13 cellular contexts compared by ENCODE assay signal in the genomic region with DNA sequence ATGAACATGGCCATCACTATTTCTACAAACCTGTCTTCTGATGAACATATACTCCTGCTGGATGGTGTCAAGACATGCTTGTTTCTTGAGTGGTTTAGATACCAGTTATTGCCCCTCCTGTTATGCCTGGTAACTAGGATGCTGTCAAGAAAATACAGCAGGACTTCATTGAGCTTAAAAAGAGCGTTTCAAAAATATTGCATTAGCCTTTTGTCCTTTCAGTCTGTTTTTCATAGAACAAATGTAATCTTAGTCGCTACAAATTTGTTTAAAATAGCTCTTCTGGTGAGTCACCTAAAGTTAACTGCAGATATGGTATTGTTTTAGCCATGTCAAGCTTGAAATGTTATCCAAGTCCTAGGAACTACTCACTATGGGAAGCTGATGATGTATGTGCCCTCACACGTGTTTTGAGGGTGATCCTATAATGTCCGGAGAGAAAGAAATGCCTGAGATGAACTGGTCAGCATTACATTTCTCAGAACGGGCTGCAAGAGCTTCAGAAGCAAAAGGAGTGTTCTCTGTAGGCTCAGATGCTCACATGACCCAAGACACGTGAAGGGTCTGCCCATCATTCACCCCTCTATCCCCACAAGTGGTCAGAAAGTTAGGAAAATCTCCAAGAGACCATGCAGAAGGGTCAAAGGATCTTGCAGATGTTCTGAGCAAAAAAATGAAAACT. TPM values are rescaled to one million over a fixed set of nuclear protein-coding genes. Genes with fewer than 3 reads are reported as not detected.
DNase-seq lines count a peak whose midpoint lies in the region; ATAC-seq, FAIRE-seq and TF ChIP-seq lines count a peak whose summit lies in the region.
"Had no signal": no experiment of that assay in that cellular context is flagged by ENCODE, and none has a peak within 500 bp of the region (broad histone marks: within the 10 kb centered on the region; RNA-seq: fewer than 3 reads in every experiment).

No MANE protein-coding gene starts in this region.

- TF ChIP-seq CTCF in BJ (IDR thresholded peaks at IDR 0.05; ENCODE audit: insufficient read depth, low read depth, low read length), result no peak
- TF ChIP-seq CTCF in RWPE2 (IDR thresholded peaks at IDR 0.05; ENCODE audit: poor library complexity, severe bottlenecking), result no peak
- TF ChIP-seq CTCF in fibroblast of mammary gland (conservative IDR thresholded peaks at IDR 0.05; ENCODE audit: control insufficient read depth, insufficient read depth, low read depth, low read length), result no peak
- no peak for TF ChIP-seq CTCF in mucosa of descending colon (IDR thresholded peaks at IDR 0.05)

- H3K36me3 ChIP-seq in BJ (ENCODE audit: control insufficient read depth, insufficient read depth, low read length), result no peaks in the 10 kb centered on the region
- no peaks in the 10 kb centered on the region for H3K36me3 ChIP-seq in RWPE2 (ENCODE audit: low read depth)
- no peaks in the 10 kb centered on the region for H3K36me3 ChIP-seq in mucosa of descending colon (ENCODE audit: low read depth)
- no peaks in the 10 kb centered on the region for H3K36me3 ChIP-seq in H7 (replicated peaks; ENCODE audit: control insufficient read depth, insufficient read depth, low read length)

- FAIRE-seq in urothelium cell line (lab: Jason Lieb, UNC), result no peak
- FAIRE-seq: TTC549 had no signal

- H3K4me1 ChIP-seq in RWPE2 (ENCODE audit: insufficient read depth, poor library complexity, severe bottlenecking) (peaks cover 23% of the 10 kb centered on the region), mucosa of descending colon (ENCODE audit: low read depth) (peaks cover 20% of the 10 kb centered on the region)

- H3K27me3 ChIP-seq in BJ (ENCODE audit: control insufficient read depth, insufficient read depth, low read length) (no peaks in the 10 kb centered on the region), RWPE2 (ENCODE audit: insufficient read depth, poor library complexity, severe bottlenecking) (no peaks in the 10 kb centered on the region), H7 (ENCODE audit: control insufficient read depth, insufficient read depth, low read length) (no peaks in the 10 kb centered on the region)

- CTCF ChIA-PET in BJ (lab: Yijun Ruan, JAX), result interaction anchor here (0.7 to 4.6 kb wide), 22 partner anchors 8 to 712 kb away, joined by 3 to 48 read pairs (median 4); a partner anchor contains a TSS

- intact Hi-C loops in mucosa of descending colon (cut with DNase I, micrococcal nuclease), result loop anchor here in 1 of 2 donors (10.0 kb wide), 1 partner anchor 571 kb away; no protein-coding TSS in a partner anchor

- H3K9me3 ChIP-seq in RWPE2 (ENCODE audit: severe bottlenecking), result no peaks in the 10 kb centered on the region
- no peaks in the 10 kb centered on the region for H3K9me3 ChIP-seq in mucosa of descending colon

- DNase-seq in BJ (ENCODE audit: low read depth), result peak; percentile 70
- no peak for DNase-seq in RWPE2 (ENCODE audit: low spot score)
- peak; percentile 97 for DNase-seq in fibroblast of mammary gland (ENCODE audit: low read depth)
- peak; percentile 85 for DNase-seq in renal cortical epithelial cell (ENCODE audit: low read depth)
- no peak for DNase-seq in urothelium cell line (ENCODE audit: low spot score)
- DNase-seq in DMS53 treated with DMSO at 0.1 percent for 48 hours (lab: John Stamatoyannopoulos, UW; ENCODE audit: unreplicated experiment), result no peak
- DNase-seq in mucosa of descending colon, result no peak
- no peak for DNase-seq in H7
- DNase-seq: cerebellar nuclear complex, natural killer cell, NCI-H1092 treated with DMSO at 0.1 percent for 48 hours had no signal

- ATAC-seq in RWPE2 (ENCODE audit: low read depth), result peak; percentile 11; the same call in 1 of the 3 replicates
- ATAC-seq in mucosa of descending colon, result no peak
- ATAC-seq: natural killer cell had no signal

- H3K4me3 ChIP-seq in BJ (ENCODE audit: low read depth, low read length), result no peak overlapping the region
- H3K4me3 ChIP-seq in RWPE2 (ENCODE audit: severe bottlenecking), result no peak overlapping the region
- H3K4me3 ChIP-seq in fibroblast of mammary gland (ENCODE audit: control insufficient read depth, low read depth, low read length), result no peak overlapping the region
- no peak overlapping the region for H3K4me3 ChIP-seq in mucosa of descending colon
- no peak overlapping the region for H3K4me3 ChIP-seq in H7 (ENCODE audit: insufficient read depth, low read depth, low read length)

- H3K27ac ChIP-seq in RWPE2 (ENCODE audit: poor library complexity, severe bottlenecking), result no peak overlapping the region
- H3K27ac ChIP-seq: HL-60 had no signal

- POLR2A ChIA-PET in BJ (lab: Charles Lee), result interaction anchor here (0.5 to 2.7 kb wide), 8 partner anchors 15 to 720 kb away, joined by 3 to 11 read pairs (median 3); no protein-coding TSS in a partner anchor

RNA-seq across cellular contexts. Expression of a gene that starts 20.7 kb away (rescaled TPM):
- polyA plus RNA-seq in BJ (2011; rRNA removed), result 453 and 569 TPM in 2 replicates
- 194 and 357 TPM in 2 replicates for polyA minus RNA-seq in BJ (2011; rRNA and poly(A)+ RNA removed)
- 56.4 and 57.3 TPM in 2 replicates for total RNA-seq in renal cortical epithelial cell
- 100 to 1,000 TPM in 1 of 3 donors, 10 to 100 TPM in 2; 49.5 to 124 (median 72.9) TPM for total RNA-seq in mucosa of descending colon
- 103 and 106 TPM in 2 replicates for total RNA-seq in H7 (2014; rRNA removed; shearing (Covaris generic))

RNA-seq across cellular contexts. Expression of a gene that starts 31.5 kb away (rescaled TPM):
- 33.8 and 41.2 TPM in 2 replicates for polyA plus RNA-seq in BJ (2011; rRNA removed)
- 40.7 and 56.7 TPM in 2 replicates for polyA minus RNA-seq in BJ (2011; rRNA and poly(A)+ RNA removed)
- total RNA-seq in renal cortical epithelial cell (31.6 and 51.4 TPM in 2 replicates), mucosa of descending colon (10 to 100 TPM; 35.2 to 60.3 (median 48.2) TPM)
- total RNA-seq in H7 (2014; rRNA removed; shearing (Covaris generic)), result 34.5 and 39.7 TPM in 2 replicates

Comparison
In these comparisons a context has a peak if more than half of its experiments do, and no peak if none do; other contexts are left out.
1. DNase-seq: peak in BJ (single experiment), fibroblast of mammary gland (single experiment) and renal cortical epithelial cell (single experiment); none in RWPE2 (single experiment), urothelium cell line (single experiment), DMS53 treated with DMSO at 0.1 percent for 48 hours (single experiment), mucosa of descending colon (0 of 3) and H7 (single experiment).